10 cellular contexts compared by ENCODE assay signal in the genomic region with DNA sequence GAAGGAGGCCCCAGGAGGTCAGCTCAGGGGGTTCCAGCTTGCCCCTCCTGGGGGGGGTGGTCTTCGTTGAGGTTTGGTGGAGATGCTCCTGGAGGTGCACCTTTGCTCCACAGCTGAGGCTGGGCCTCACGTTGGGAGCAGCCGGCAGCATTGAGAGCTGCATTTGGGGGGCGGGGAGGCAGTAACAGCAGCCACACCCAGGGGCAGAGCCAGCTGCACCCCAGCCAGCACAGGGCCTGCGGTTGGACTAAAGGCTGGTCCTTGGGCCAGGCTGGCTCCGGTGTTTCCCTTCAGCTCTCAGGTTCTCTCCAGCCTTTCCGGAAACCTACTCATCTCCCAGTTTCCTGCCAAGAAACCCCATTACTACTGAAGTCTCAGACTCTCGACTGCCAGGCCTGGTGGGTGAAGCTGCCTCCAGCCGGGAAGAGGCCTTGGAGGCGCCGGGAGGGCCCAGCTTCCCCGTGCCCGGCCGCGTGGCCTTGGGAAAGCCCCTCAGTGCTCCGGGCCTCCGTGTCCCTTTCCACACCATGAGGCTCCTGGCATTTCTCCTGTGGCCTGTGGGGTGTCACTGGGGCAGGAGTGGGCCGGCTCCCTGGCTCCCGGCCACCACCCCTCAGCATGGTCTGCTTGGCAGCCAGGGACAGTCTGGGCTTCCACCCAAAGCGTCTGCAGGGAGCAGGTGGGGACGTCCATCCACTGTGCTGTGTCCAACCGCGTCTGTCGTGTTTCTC. TPM values are rescaled to one million over a fixed set of nuclear protein-coding genes. Genes with fewer than 3 reads are reported as not detected.
DNase-seq lines count a peak whose midpoint lies in the region; ATAC-seq, FAIRE-seq and TF ChIP-seq lines count a peak whose summit lies in the region.
"Had no signal": no experiment of that assay in that cellular context is flagged by ENCODE, and none has a peak within 500 bp of the region (broad histone marks: within the 10 kb centered on the region; RNA-seq: fewer than 3 reads in every experiment).

No MANE protein-coding gene starts in this region.

- no peak for TF ChIP-seq CTCF in HEK293 (tag by site-specific recombination; IDR thresholded peaks at IDR 0.05)
- TF ChIP-seq CTCF in astrocyte (IDR thresholded peaks at IDR 0.05; ENCODE audit: insufficient read depth, low read depth, low read length), result no peak
- no peak for TF ChIP-seq CTCF in H9 (conservative IDR thresholded peaks at IDR 0.05)

- H2BK5ac ChIP-seq in H9 (ENCODE audit: insufficient read length, low read length), result no peak overlapping the region

- H3K9me3 Mint-ChIP-seq in astrocyte (ENCODE audit: unreplicated experiment) (peaks cover 6% of the 10 kb centered on the region), H9 (peaks cover 4 to 6% of the 10 kb centered on the region in 2 experiments; a peak in 2 of 5 replicates)

- no peak overlapping the region for H3K14ac ChIP-seq in H9 (ENCODE audit: insufficient read depth, low read length)

- no peak for FAIRE-seq in astrocyte (lab: Jason Lieb, UNC)

- no peak overlapping the region for H3K23ac ChIP-seq in H9 (ENCODE audit: insufficient read length, low read depth, low read length)

- H4K20me1 ChIP-seq in astrocyte (ENCODE audit: insufficient read depth, low read length), result no peaks in the 10 kb centered on the region
- no peaks in the 10 kb centered on the region for H4K20me1 ChIP-seq in H9 (ENCODE audit: control insufficient read depth, insufficient read depth, insufficient read length)

- WGBS in H9 (ENCODE audit: extremely low coverage, insufficient read length, low lambda C conversion rate), result no CpG with 5 or more reads among the region's 24 CpGs

- H2AK5ac ChIP-seq in H9 (ENCODE audit: insufficient read length, low read length), result no peak overlapping the region

- no peak overlapping the region for H3K18ac ChIP-seq in H9 (ENCODE audit: insufficient read length, low read depth, low read length)

- H3K27ac Mint-ChIP-seq in astrocyte (ENCODE audit: unreplicated experiment) (no peak overlapping the region), H9 (no peak overlapping the region)

- H3K36me3 Mint-ChIP-seq in astrocyte (ENCODE audit: low read depth, unreplicated experiment), result no peaks in the 10 kb centered on the region
- H3K36me3 Mint-ChIP-seq in H9 (ENCODE audit: insufficient read depth in 1 of 3, low read depth in 3 of 3), result no peaks in the 10 kb centered on the region

- H3K79me2 ChIP-seq in astrocyte (ENCODE audit: insufficient read depth, low read length) (no peaks in the 10 kb centered on the region), H9 (ENCODE audit: insufficient read depth, low read length) (no peaks in the 10 kb centered on the region)

- peak overlapping the region; percentile 54 for H2AFZ ChIP-seq in astrocyte (ENCODE audit: low read depth, low read length)
- H2AFZ ChIP-seq in H9 (ENCODE audit: low read length), result no peak overlapping the region

- no peak overlapping the region for H4K5ac ChIP-seq in H9 (ENCODE audit: insufficient read length, low read depth, low read length)

- H3K4me1 ChIP-seq in HEK293 (ENCODE audit: control insufficient read depth, insufficient read depth, low read length), result no peaks in the 10 kb centered on the region
- peaks cover 16% of the 10 kb centered on the region for H3K4me1 ChIP-seq in astrocyte (ENCODE audit: insufficient read depth, low read length)
- H3K4me1 ChIP-seq in stomach smooth muscle (ENCODE audit: control insufficient read depth, insufficient read depth, low read length), result peaks cover 32% of the 10 kb centered on the region
- H3K4me1 ChIP-seq in H9 (ENCODE audit: insufficient read depth, low read length), result no peaks in the 10 kb centered on the region

- no peak overlapping the region for H2BK120ac ChIP-seq in H9 (ENCODE audit: low read depth, low read length, poor library complexity, severe bottlenecking)

- DNase-seq in astrocyte (ENCODE audit: low read depth) (peak; percentile 73), left ventricle myocardium superior (peak; percentile 87), NCI-H1417 treated with DMSO at 0.1 percent for 48 hours (lab: John Stamatoyannopoulos, UW) (no peak), H9 (no peak), NCI-H345 treated with DMSO at 0.1 percent for 48 hours (lab: John Stamatoyannopoulos, UW; ENCODE audit: unreplicated experiment) (no peak)
- DNase-seq: activated CD4-positive, alpha-beta T cell treated with anti-CD3 and anti-CD28 coated beads for 1 hour; NK-92 treated with Interleukin-12 subunit alpha and Interleukin-12 subunit beta, amount 100 ng/mL, for 24 hours had no signal

- H3K27me3 Mint-ChIP-seq in astrocyte (ENCODE audit: low read depth, unreplicated experiment), result peaks cover 15% of the 10 kb centered on the region
- H3K27me3 Mint-ChIP-seq in H9 (ENCODE audit: low read depth), result peaks cover 35% of the 10 kb centered on the region

- no peak overlapping the region for H3K4me3 ChIP-seq in HEK293 (ENCODE audit: low read depth, low read length)
- H3K4me3 ChIP-seq in astrocyte (ENCODE audit: insufficient read depth, low read depth, low read length), result no peak overlapping the region
- peak overlapping the region; percentile 34 to 44 for H3K4me3 ChIP-seq in stomach smooth muscle (ENCODE audit: low read length in 2 of 2)

- H3K4me1 Mint-ChIP-seq in astrocyte (ENCODE audit: low read depth, unreplicated experiment) (no peaks in the 10 kb centered on the region), H9 (peaks cover 13 to 27% of the 10 kb centered on the region in 2 experiments)

- H3T11ph ChIP-seq in H9 (ENCODE audit: low read length), result no peak overlapping the region

- H4K8ac ChIP-seq in H9 (replicated peaks; ENCODE audit: insufficient read length, low read depth, low read length), result no peak overlapping the region

- CTCF ChIA-PET in HEK293 (lab: Yijun Ruan, JAX), result interaction anchor here (0.6 to 5.7 kb wide), 8 partner anchors 10 to 176 kb away, joined by 3 to 109 read pairs (median 5); no protein-coding TSS in a partner anchor

- intact Hi-C loops in left ventricle myocardium superior (cut with micrococcal nuclease), result loop anchor here (10.0 kb wide), 1 partner anchor 84 kb away; no protein-coding TSS in a partner anchor

- H3K9me3 ChIP-seq in HEK293 (ENCODE audit: control insufficient read depth, insufficient read depth, low read depth, low read length) (no peaks in the 10 kb centered on the region), astrocyte (ENCODE audit: insufficient read depth, low read depth, low read length) (no peaks in the 10 kb centered on the region), stomach smooth muscle (ENCODE audit: control insufficient read depth in 2 of 2, low read length in 2 of 2) (no peaks in the 10 kb centered on the region), H9 (ENCODE audit: control insufficient read depth, low read depth, low read length) (no peaks in the 10 kb centered on the region)

- H4K91ac ChIP-seq in H9 (ENCODE audit: insufficient read length, low read depth, low read length), result no peak overlapping the region

- H3K4me2 ChIP-seq in astrocyte (ENCODE audit: low read length) (no peak overlapping the region), H9 (ENCODE audit: insufficient read depth, insufficient read length, low read length) (no peak overlapping the region)

- POLR2A ChIA-PET in HEK293 (lab: Yijun Ruan, JAX), result interaction anchor here (0.7 kb wide), 1 partner anchor 13 kb away, joined by 3 read pairs; no protein-coding TSS in a partner anchor

- H3K56ac ChIP-seq in H9 (ENCODE audit: insufficient read length, low read depth, low read length), result no peak overlapping the region

- H3K27ac ChIP-seq in HEK293 (ENCODE audit: extremely low read depth, low read depth, low read length), result no peak overlapping the region
- no peak overlapping the region for H3K27ac ChIP-seq in astrocyte (ENCODE audit: low read depth, low read length)
- H3K27ac ChIP-seq in stomach smooth muscle (ENCODE audit: low read length), result peak overlapping the region; percentile 71
- no peak overlapping the region for H3K27ac ChIP-seq in H9 (ENCODE audit: insufficient read length, low read depth, low read length)

- ATAC-seq in left ventricle myocardium superior (peak; percentile 90), HG03521 (IDR thresholded peaks at IDR 0.05; ENCODE audit: unreplicated experiment) (no peak)

- H2BK20ac ChIP-seq in H9 (ENCODE audit: low read depth, low read length, poor library complexity, severe bottlenecking), result no peak overlapping the region

- H3K9ac ChIP-seq in astrocyte (ENCODE audit: low read length) (no peak overlapping the region), stomach smooth muscle (ENCODE audit: low read length in 2 of 2) (peak overlapping the region; percentile 36 to 43), H9 (ENCODE audit: extremely low read depth, insufficient read length, low read length) (no peak overlapping the region)

- H3K27me3 ChIP-seq in astrocyte (ENCODE audit: insufficient read depth, low read length) (peaks cover 3% of the 10 kb centered on the region), stomach smooth muscle (ENCODE audit: control insufficient read depth in 1 of 2, insufficient read depth in 2 of 2, low read length in 2 of 2) (no peaks in the 10 kb centered on the region), H9 (ENCODE audit: insufficient read depth, low read length) (no peaks in the 10 kb centered on the region)

- H3K79me1 ChIP-seq in H9 (ENCODE audit: insufficient read depth, low read depth, low read length, poor library complexity, severe bottlenecking), result no peaks in the 10 kb centered on the region

- H3K36me3 ChIP-seq in HEK293 (ENCODE audit: control insufficient read depth in 2 of 2, insufficient read depth in 1 of 2, low read length in 2 of 2), result no peaks in the 10 kb centered on the region
- H3K36me3 ChIP-seq in astrocyte (ENCODE audit: insufficient read depth, low read length), result no peaks in the 10 kb centered on the region
- H3K36me3 ChIP-seq in stomach smooth muscle (ENCODE audit: control insufficient read depth in 2 of 2, insufficient read depth in 2 of 2, low read length in 2 of 2), result no peaks in the 10 kb centered on the region

- no peak overlapping the region for H2BK12ac ChIP-seq in H9 (ENCODE audit: insufficient read length, low read depth, low read length)

- H3K23me2 ChIP-seq in H9 (ENCODE audit: insufficient read length, low read depth, low read length, poor library complexity, severe bottlenecking), result peaks cover 2% of the 10 kb centered on the region

- H3K4ac ChIP-seq in H9 (ENCODE audit: low read depth, low read length), result no peak overlapping the region

- no peak overlapping the region for H2BK15ac ChIP-seq in H9 (ENCODE audit: low read depth, low read length)

- H3K4me3 Mint-ChIP-seq in astrocyte (ENCODE audit: unreplicated experiment), result no peak overlapping the region
- H3K4me3 Mint-ChIP-seq in H9, result no peak overlapping the region

TF ChIP-seq in HEK293, 187 proteins besides CTCF, POLR2A, EP300 and RAD21 (continues in another document):
- no peak for TF ChIP-seq ZNF155 (tag by site-specific recombination; IDR thresholded peaks at IDR 0.05)

RNA-seq across cellular contexts. Expression of gene BAIAP2, which starts 14.0 kb away (rescaled TPM):
- total RNA-seq in astrocyte (43.3 and 51.4 TPM in 2 replicates), left ventricle myocardium superior (32.7 TPM), H9 (2021) (26.7 and 27.8 TPM in 2 replicates)

RNA-seq across cellular contexts. Expression of gene CHMP6, which starts 29.3 kb away (rescaled TPM):
- total RNA-seq in astrocyte (16.8 and 19.0 TPM in 2 replicates), left ventricle myocardium superior (19.5 TPM), H9 (2021) (23.4 and 25.0 TPM in 2 replicates)

Comparison
In these comparisons a context has a peak if more than half of its experiments do, and no peak if none do; other contexts are left out.
1. H3K4me3 ChIP-seq: peak in stomach smooth muscle (2 of 2); none in HEK293 (single experiment) and astrocyte (single experiment).
2. DNase-seq: peak in astrocyte (single experiment) and left ventricle myocardium superior (single experiment); none in NCI-H1417 treated with DMSO at 0.1 percent for 48 hours (single experiment), H9 (single experiment) and NCI-H345 treated with DMSO at 0.1 percent for 48 hours (single experiment).
3. H3K9ac ChIP-seq: peak in stomach smooth muscle (2 of 2); none in astrocyte (single experiment) and H9 (single experiment).